17 cellular contexts compared by ENCODE assay signal in genomic region chr5:4924581-4924980, GRCh38.
DNase-seq lines count a peak whose midpoint lies in the region; ATAC-seq and TF ChIP-seq lines count a peak whose summit lies in the region.
"Had no signal": no experiment of that assay in that cellular context is flagged by ENCODE, and none has a peak within 500 bp of the region (broad histone marks: within the 10 kb centered on the region; RNA-seq: fewer than 3 reads in every experiment).

No MANE protein-coding gene starts in this region.

- no peak overlapping the region for H4K8ac ChIP-seq in trophoblast cell (ENCODE audit: low read depth, low read length)

- H3K18ac ChIP-seq in trophoblast cell (ENCODE audit: low read length), result no peak overlapping the region

- no peak overlapping the region for H3K4ac ChIP-seq in trophoblast cell (ENCODE audit: low read depth, low read length)

- H3K4me3 ChIP-seq in GM23248 (no peak overlapping the region), astrocyte of the cerebellum (ENCODE audit: low read depth, low read length) (no peak overlapping the region), trophoblast cell (ENCODE audit: low read depth, low read length) (no peak overlapping the region)
- H3K4me3 ChIP-seq: K562 had no signal

- H2AFZ ChIP-seq in GM23248 (no peak overlapping the region), trophoblast cell (ENCODE audit: insufficient read depth, low read length, poor library complexity) (no peak overlapping the region)

- H3K4me2 ChIP-seq in GM23248 (ENCODE audit: unreplicated experiment) (no peak overlapping the region), trophoblast cell (ENCODE audit: low read length) (no peak overlapping the region)

- 40 to 51% methylated on average over 4 of the region's 4 CpGs for WGBS in GM23248 (ENCODE audit: low coverage in 1 of 2, low lambda C conversion rate in 2 of 2, missing lambda C conversion rate in 2 of 2), 2 experiments
- no CpG with 5 or more reads among the region's 4 CpGs for WGBS in trophoblast cell (ENCODE audit: extremely low coverage, insufficient coverage, insufficient read length)

- H2AK5ac ChIP-seq in trophoblast cell (ENCODE audit: low read length), result no peak overlapping the region

- H3K9me3 ChIP-seq in GM23248 (ENCODE audit: low read depth) (no peaks in the 10 kb centered on the region), trophoblast cell (ENCODE audit: insufficient read depth, low read depth, low read length) (no peaks in the 10 kb centered on the region)
- H3K9me3 ChIP-seq: Caco-2 had no signal

- no peak for ATAC-seq in GM18520 (IDR thresholded peaks at IDR 0.05; ENCODE audit: unreplicated experiment)
- no peak for ATAC-seq in HG02970 (IDR thresholded peaks at IDR 0.05; ENCODE audit: low FRiP score, unreplicated experiment)
- no peak for ATAC-seq in HG02763 (IDR thresholded peaks at IDR 0.05; ENCODE audit: unreplicated experiment)
- ATAC-seq: K562, Panc1, SK-N-SH treated with all-trans-retinoic acid at 6 μM for 48 hours had no signal

- peak; percentile 36 for DNase-seq in GM23248
- peak; percentile 67 for DNase-seq in astrocyte of the cerebellum (ENCODE audit: low read depth)
- DNase-seq in glomerular visceral epithelial cell (ENCODE audit: extremely low spot score), result peak; percentile 31
- DNase-seq in trophoblast cell, result peak; percentile 12 to 52
- no peak for DNase-seq in NCI-H1092 treated with DMSO at 0.1 percent for 48 hours (lab: John Stamatoyannopoulos, UW)
- DNase-seq: Caco-2; CD4-positive, CD25-positive, alpha-beta regulatory T cell; H9; NCI-H1092; NCI-H2081 treated with DMSO at 0.1 percent for 48 hours; SHP77 treated with DMSO at 0.1 percent for 48 hours had no signal

- H3K27ac ChIP-seq in GM23248 (no peak overlapping the region), trophoblast cell (ENCODE audit: low read depth, low read length) (no peak overlapping the region)

- no peak overlapping the region for H2BK12ac ChIP-seq in trophoblast cell (ENCODE audit: low read length)

- H3K23ac ChIP-seq in trophoblast cell (ENCODE audit: low read length), result no peak overlapping the region

- H3F3A ChIP-seq in GM23248 (ENCODE audit: insufficient read depth), result no peaks in the 10 kb centered on the region

- H4K20me1 ChIP-seq in GM23248 (ENCODE audit: insufficient read depth), result no peaks in the 10 kb centered on the region

- H3K4me1 ChIP-seq in GM23248 (ENCODE audit: insufficient read depth) (no peaks in the 10 kb centered on the region), trophoblast cell (ENCODE audit: control insufficient read depth in 1 of 2, insufficient read depth in 2 of 2, low read length in 2 of 2) (no peaks in the 10 kb centered on the region)
- H3K4me1 ChIP-seq: Caco-2 had no signal

- H3K9me2 ChIP-seq in GM23248 (ENCODE audit: insufficient read depth), result no peaks in the 10 kb centered on the region

- H4K91ac ChIP-seq in trophoblast cell (ENCODE audit: low read depth, low read length), result no peak overlapping the region

- H4K12ac ChIP-seq in trophoblast cell (ENCODE audit: low read depth, low read length), result no peak overlapping the region

- no peak overlapping the region for H3K9ac ChIP-seq in GM23248
- H3K9ac ChIP-seq in trophoblast cell (ENCODE audit: low read length), result no peak overlapping the region

- H3K27me3 ChIP-seq in GM23248 (replicated peaks; ENCODE audit: insufficient read depth), result peaks cover 2% of the 10 kb centered on the region; the same call in 1 of the 2 replicates
- no peaks in the 10 kb centered on the region for H3K27me3 ChIP-seq in trophoblast cell (ENCODE audit: insufficient read depth, low read length)

- no peak for TF ChIP-seq CTCF in astrocyte of the cerebellum (IDR thresholded peaks at IDR 0.05; ENCODE audit: low read depth, low read length, missing control alignments)

- H3K14ac ChIP-seq in trophoblast cell (ENCODE audit: low read length), result no peak overlapping the region

- H3K36me3 ChIP-seq in GM23248 (ENCODE audit: low read depth) (no peaks in the 10 kb centered on the region), trophoblast cell (ENCODE audit: control insufficient read depth in 1 of 2, insufficient read depth in 2 of 2, low read length in 2 of 2) (no peaks in the 10 kb centered on the region)

- no peaks in the 10 kb centered on the region for H3K79me1 ChIP-seq in trophoblast cell (ENCODE audit: low read length)

- H2BK5ac ChIP-seq in trophoblast cell (ENCODE audit: low read depth, low read length, poor library complexity), result no peak overlapping the region

- H2BK120ac ChIP-seq in trophoblast cell (ENCODE audit: insufficient read depth, low read length, poor library complexity), result no peak overlapping the region

- in situ Hi-C loops in GM23248 (cut with MboI) (no loop called here), astrocyte of the cerebellum (cut with HindIII; ENCODE audit: low sequenced_read_pairs) (no loop called here)

- H3K79me2 ChIP-seq in GM23248 (ENCODE audit: insufficient read depth) (no peaks in the 10 kb centered on the region), trophoblast cell (ENCODE audit: control insufficient read depth, insufficient read depth, low read length, poor library complexity) (no peaks in the 10 kb centered on the region)
